8 cellular contexts compared by ENCODE assay signal in genomic region chr2:43227830-43228280, GRCh38. TPM values are rescaled to one million over a fixed set of nuclear protein-coding genes. Genes with fewer than 3 reads are reported as not detected.
A peak's percentile ranks its signal among the peaks of the same experiment; 100 is the strongest.
DNase-seq lines count a peak whose midpoint lies in the region; ATAC-seq lines count a peak whose summit lies in the region.

No MANE protein-coding gene starts in this region.

- POLR2A ChIA-PET in activated CD8-positive, alpha-beta T cell treated with anti-CD3 and anti-CD28 coated beads, Interleukin-2, amount 10 ng/mL, durations not matched to agents 7 days and 5 days (lab: Charles Lee): interaction anchor here (0.5 to 12.9 kb wide), 12 partner anchors 9 to 325 kb away, joined by 3 to 622 read pairs (median 4); no protein-coding TSS in a partner anchor

- peak overlapping the region; percentile 97 for H3K4me3 ChIP-seq in iPS-18c (ENCODE audit: insufficient read depth, low read depth, low read length)
- peak overlapping the region; percentile 78 to 85 for H3K4me3 ChIP-seq in stomach smooth muscle (ENCODE audit: low read length in 2 of 2)

- H3K4me1 Mint-ChIP-seq in activated T-cell treated with anti-CD3 and anti-CD28 coated beads, Interleukin-2, amount 50 U/mL, for 72 hours (ENCODE audit: low read depth): peaks cover 26% of the 10 kb centered on the region
- H3K4me1 Mint-ChIP-seq in activated CD8-positive, alpha-beta T cell treated with anti-CD3 and anti-CD28 coated beads, Interleukin-2, amount 10 ng/mL, durations not matched to agents 7 days and 5 days (ENCODE audit: low read depth): peaks cover 25% of the 10 kb centered on the region

- no peaks in the 10 kb centered on the region for H3K27me3 Mint-ChIP-seq in activated T-cell treated with anti-CD3 and anti-CD28 coated beads, Interleukin-2, amount 50 U/mL, for 72 hours (ENCODE audit: low read depth)
- H3K27me3 Mint-ChIP-seq in activated CD8-positive, alpha-beta T cell treated with anti-CD3 and anti-CD28 coated beads, Interleukin-2, amount 10 ng/mL, durations not matched to agents 7 days and 5 days (ENCODE audit: low read depth): no peaks in the 10 kb centered on the region

- no peaks in the 10 kb centered on the region for H3K27me3 ChIP-seq in stomach smooth muscle (ENCODE audit: control insufficient read depth in 1 of 2, insufficient read depth in 2 of 2, low read length in 2 of 2)

- H3K9me3 ChIP-seq in iPS-18c (ENCODE audit: control insufficient read depth, insufficient read depth, low read length) (no peaks in the 10 kb centered on the region), stomach smooth muscle (ENCODE audit: control insufficient read depth in 2 of 2, low read length in 2 of 2) (no peaks in the 10 kb centered on the region)

- ATAC-seq in activated T-cell treated with anti-CD3 and anti-CD28 coated beads, Interleukin-2, amount 50 U/mL, for 72 hours (replicated peaks in 1 of 2): no peak
- no peak for ATAC-seq in activated CD8-positive, alpha-beta T cell treated with anti-CD3 and anti-CD28 coated beads, Interleukin-2, amount 10 ng/mL, durations not matched to agents 7 days and 5 days

- H3K27ac ChIP-seq in stomach smooth muscle (ENCODE audit: low read length): peak overlapping the region; percentile 97

- H3K36me3 ChIP-seq in stomach smooth muscle (ENCODE audit: control insufficient read depth in 2 of 2, insufficient read depth in 2 of 2, low read length in 2 of 2): peaks cover 9 to 21% of the 10 kb centered on the region in 2 donors

- no peak for DNase-seq in activated T-cell treated with anti-CD3 and anti-CD28 coated beads, Interleukin-2, amount 50 U/mL, for 72 hours
- DNase-seq in activated T-cell treated with anti-CD3 and anti-CD28 coated beads for 4 hours (no peak), NCI-H1048 (lab: John Stamatoyannopoulos, UW) (no peak), AG08395 (ENCODE audit: low spot score) (no peak), SIG-M5 treated with dmso at 0.1 percent for 504 hours (lab: John Stamatoyannopoulos, UW; ENCODE audit: unreplicated experiment) (no peak)
- DNase-seq in activated CD8-positive, alpha-beta T cell treated with anti-CD3 and anti-CD28 coated beads, Interleukin-2, amount 10 ng/mL, durations not matched to agents 7 days and 5 days: no peak

- H3K9ac ChIP-seq in stomach smooth muscle (ENCODE audit: low read length in 2 of 2): peak overlapping the region; percentile 68 to 87

- H3K4me3 Mint-ChIP-seq in activated T-cell treated with anti-CD3 and anti-CD28 coated beads, Interleukin-2, amount 50 U/mL, for 72 hours: peak overlapping the region; percentile 89 to 96
- peak overlapping the region; percentile 98 for H3K4me3 Mint-ChIP-seq in activated CD8-positive, alpha-beta T cell treated with anti-CD3 and anti-CD28 coated beads, Interleukin-2, amount 10 ng/mL, durations not matched to agents 7 days and 5 days

- H3K27ac Mint-ChIP-seq in activated T-cell treated with anti-CD3 and anti-CD28 coated beads, Interleukin-2, amount 50 U/mL, for 72 hours: peak overlapping the region; percentile 87
- H3K27ac Mint-ChIP-seq in activated CD8-positive, alpha-beta T cell treated with anti-CD3 and anti-CD28 coated beads, Interleukin-2, amount 10 ng/mL, durations not matched to agents 7 days and 5 days: peak overlapping the region; percentile 85

- H3K36me3 Mint-ChIP-seq in activated T-cell treated with anti-CD3 and anti-CD28 coated beads, Interleukin-2, amount 50 U/mL, for 72 hours (ENCODE audit: insufficient read depth in 2 of 2): peaks cover 13% of the 10 kb centered on the region in 2 donors
- H3K36me3 Mint-ChIP-seq in activated CD8-positive, alpha-beta T cell treated with anti-CD3 and anti-CD28 coated beads, Interleukin-2, amount 10 ng/mL, durations not matched to agents 7 days and 5 days (ENCODE audit: low read depth): peaks cover 41% of the 10 kb centered on the region

- H3K9me3 Mint-ChIP-seq in activated T-cell treated with anti-CD3 and anti-CD28 coated beads, Interleukin-2, amount 50 U/mL, for 72 hours: no peaks in the 10 kb centered on the region
- H3K9me3 Mint-ChIP-seq in activated CD8-positive, alpha-beta T cell treated with anti-CD3 and anti-CD28 coated beads, Interleukin-2, amount 10 ng/mL, durations not matched to agents 7 days and 5 days (ENCODE audit: insufficient read depth): no peaks in the 10 kb centered on the region

- peaks cover 43% of the 10 kb centered on the region for H3K4me1 ChIP-seq in stomach smooth muscle (ENCODE audit: control insufficient read depth, insufficient read depth, low read length)

- CTCF ChIA-PET in activated CD8-positive, alpha-beta T cell treated with anti-CD3 and anti-CD28 coated beads, Interleukin-2, amount 10 ng/mL, durations not matched to agents 7 days and 5 days (lab: Charles Lee): interaction anchor here (0.7 to 16.3 kb wide), 19 partner anchors 12 to 349 kb away, joined by 3 to 666 read pairs (median 10); no protein-coding TSS in a partner anchor

RNA-seq across cellular contexts. Expression of gene ZFP36L2, which starts 1.4 kb away (rescaled TPM):
- total RNA-seq in activated T-cell treated with anti-CD3 and anti-CD28 coated beads, Interleukin-2, amount 50 U/mL, for 72 hours: 10 to 100 TPM; 70.8 to 86.4 TPM
- 100 to 1,000 TPM; 166 TPM for total RNA-seq in activated CD8-positive, alpha-beta T cell treated with anti-CD3 and anti-CD28 coated beads, Interleukin-2, amount 10 ng/mL, durations not matched to agents 7 days and 5 days
